ENCODE assay signal across 1 cellular context in the genomic region with DNA sequence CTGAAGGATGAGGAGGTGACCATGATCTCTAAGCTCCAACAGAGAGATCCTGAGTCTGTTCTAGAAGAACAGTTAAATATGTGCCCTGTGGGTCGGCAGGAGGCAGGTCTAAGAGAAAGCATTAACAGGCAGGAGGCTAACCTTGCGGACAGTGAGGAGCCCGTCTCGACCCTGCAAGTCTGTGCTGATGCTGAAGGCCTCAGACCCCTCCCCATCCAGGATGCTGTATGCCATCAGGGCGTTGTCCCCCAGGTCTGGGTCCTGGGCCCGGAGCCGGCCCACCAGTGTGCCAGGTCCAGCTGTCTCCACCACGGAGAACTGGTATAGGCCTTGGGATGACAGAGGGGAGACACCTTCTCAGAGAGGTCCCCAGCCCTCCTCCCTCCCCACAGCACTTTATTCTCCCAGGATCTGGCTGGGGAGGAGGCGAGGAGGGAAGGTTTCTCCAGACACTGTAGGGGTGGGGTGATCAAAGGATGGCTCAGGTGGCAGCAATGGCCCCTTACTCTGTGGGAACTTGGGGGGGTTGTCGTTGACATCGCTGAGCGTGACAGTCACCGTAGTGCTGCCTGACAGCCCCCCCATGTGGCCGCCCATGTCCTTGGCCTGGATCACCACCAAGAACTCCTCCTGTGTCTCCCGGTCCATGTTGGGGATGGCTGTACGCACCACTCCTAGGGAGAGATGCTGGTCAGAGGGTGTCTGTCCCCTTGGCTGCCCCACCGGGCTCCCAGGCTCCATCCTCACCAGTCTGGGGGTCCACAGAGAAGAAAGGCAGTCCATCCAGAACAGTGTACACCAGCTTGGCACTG.
TF ChIP-seq lines count a peak whose summit lies in the region.

No MANE protein-coding gene starts in this region.

TF ChIP-seq in A549, 52 proteins besides CTCF, POLR2A, EP300 and RAD21 (continued from another document):
- TF ChIP-seq, protein P1, sequence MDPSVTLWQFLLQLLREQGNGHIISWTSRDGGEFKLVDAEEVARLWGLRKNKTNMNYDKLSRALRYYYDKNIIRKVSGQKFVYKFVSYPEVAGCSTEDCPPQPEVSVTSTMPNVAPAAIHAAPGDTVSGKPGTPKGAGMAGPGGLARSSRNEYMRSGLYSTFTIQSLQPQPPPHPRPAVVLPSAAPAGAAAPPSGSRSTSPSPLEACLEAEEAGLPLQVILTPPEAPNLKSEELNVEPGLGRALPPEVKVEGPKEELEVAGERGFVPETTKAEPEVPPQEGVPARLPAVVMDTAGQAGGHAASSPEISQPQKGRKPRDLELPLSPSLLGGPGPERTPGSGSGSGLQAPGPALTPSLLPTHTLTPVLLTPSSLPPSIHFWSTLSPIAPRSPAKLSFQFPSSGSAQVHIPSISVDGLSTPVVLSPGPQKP (IDR thresholded peaks at IDR 0.05; ENCODE audit: low read depth, low read length) = no peak
